Comparison of ENCODE assay signal across 18 cellular contexts in genomic region chr10:34046651-34047050, GRCh38.
DNase-seq lines count a peak whose midpoint lies in the region; ATAC-seq and FAIRE-seq lines count a peak whose summit lies in the region.
"Had no signal": no experiment of that assay in that cellular context is flagged by ENCODE, and none has a peak within 500 bp of the region (broad histone marks: within the 10 kb centered on the region; RNA-seq: fewer than 3 reads in every experiment).

No MANE protein-coding gene starts in this region.

- H3K36me3 Mint-ChIP-seq in effector memory CD8-positive, alpha-beta T cell (ENCODE audit: insufficient read depth), result peaks cover 4% of the 10 kb centered on the region

- H3K27ac Mint-ChIP-seq in effector memory CD8-positive, alpha-beta T cell, result no peak overlapping the region
- H3K27ac Mint-ChIP-seq: CD4-positive, alpha-beta T cell had no signal

- H3K4me1 Mint-ChIP-seq in effector memory CD8-positive, alpha-beta T cell (ENCODE audit: low read depth in 2 of 2), result no peaks in the 10 kb centered on the region

- DNase-seq in HTR-8/SVneo (ENCODE audit: insufficient read length, low spot score) (no peak), NCI-H2171 (lab: John Stamatoyannopoulos, UW) (peak; percentile 72), RPMI7951 (ENCODE audit: low read depth) (peak; percentile 71), left kidney (ENCODE audit: low read depth, low spot score) (peak; percentile 27), globus pallidus (ENCODE audit: low spot score) (no peak)
- no peak for DNase-seq in effector memory CD8-positive, alpha-beta T cell
- DNase-seq: BE2C; CD4-positive, alpha-beta T cell; DMS79 treated with DMSO at 0.1 percent for 48 hours; GM23248; KG1; NCI-H1417 treated with DMSO at 0.1 percent for 48 hours; NCI-H2081 treated with DMSO at 0.1 percent for 48 hours had no signal

- peaks cover 5 to 25% of the 10 kb centered on the region in 2 donors for H3K9me3 Mint-ChIP-seq in effector memory CD8-positive, alpha-beta T cell

- no peak for ATAC-seq in HG03196 (IDR thresholded peaks at IDR 0.05; ENCODE audit: unreplicated experiment)
- ATAC-seq in GM19023 (IDR thresholded peaks at IDR 0.05; ENCODE audit: unreplicated experiment), result no peak
- ATAC-seq in effector memory CD8-positive, alpha-beta T cell (replicated peaks), result no peak
- ATAC-seq: GM12878, HCT116 had no signal

- FAIRE-seq in HTR-8/SVneo (lab: Jason Lieb, UNC), result peak; percentile 58
- FAIRE-seq: G401.6, GM12878 had no signal

- H3K4me3 Mint-ChIP-seq in effector memory CD8-positive, alpha-beta T cell, result no peak overlapping the region
- H3K4me3 Mint-ChIP-seq: CD4-positive, alpha-beta T cell had no signal

- peaks cover 0 to 8% of the 10 kb centered on the region in 2 donors for H3K27me3 Mint-ChIP-seq in effector memory CD8-positive, alpha-beta T cell

Comparison
In these comparisons a context has a peak if more than half of its experiments do, and no peak if none do; other contexts are left out.
1. DNase-seq: peak in NCI-H2171 (single experiment), RPMI7951 (single experiment) and left kidney (single experiment); none in HTR-8/SVneo (single experiment), globus pallidus (single experiment) and effector memory CD8-positive, alpha-beta T cell (0 of 3).